In the genomic region with DNA sequence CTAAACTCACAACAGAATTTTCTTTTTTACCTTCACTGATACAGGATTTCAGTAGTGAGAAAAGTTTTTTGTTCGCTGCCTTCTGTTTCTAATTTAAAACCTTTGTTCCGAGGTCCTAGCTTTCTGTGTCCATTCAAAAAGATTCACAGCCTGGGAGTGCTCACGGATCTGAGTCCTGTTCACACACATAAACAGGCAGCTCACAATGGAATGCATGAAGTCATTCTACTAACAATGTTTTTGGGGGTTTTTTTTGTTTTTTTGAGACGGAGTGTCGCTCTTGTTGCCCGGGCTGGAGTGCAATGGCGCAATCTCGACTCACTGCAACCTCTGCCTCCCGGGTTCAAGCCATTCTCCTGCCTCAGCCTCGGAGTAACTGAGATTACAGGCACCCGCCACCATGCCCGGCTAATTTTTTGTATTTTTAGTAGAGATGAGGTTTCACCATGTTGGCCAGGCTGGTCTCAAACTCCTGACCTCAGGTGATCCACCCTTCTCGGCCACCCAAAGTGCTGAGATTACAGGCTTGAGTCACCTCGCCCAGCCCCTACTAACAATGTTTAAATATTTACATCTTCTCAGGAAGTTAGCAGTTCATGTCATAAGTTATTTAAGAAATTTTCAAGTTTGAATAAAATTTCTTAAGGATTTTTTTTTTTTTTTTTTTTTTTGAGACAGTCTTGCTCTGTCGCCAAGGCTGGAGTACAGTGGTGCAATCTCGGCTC, we compare ENCODE assay signal across 11 cellular contexts. TPM values are rescaled to one million over a fixed set of nuclear protein-coding genes. Genes with fewer than 3 reads are reported as not detected.
"Had no signal": no experiment of that assay in that cellular context is flagged by ENCODE, and none has a peak within 500 bp of the region (broad histone marks: within the 10 kb centered on the region; RNA-seq: fewer than 3 reads in every experiment).

No MANE protein-coding gene starts in this region.

RNA-seq across cellular contexts. Expression of gene PRR18, which starts 59.0 kb away (rescaled TPM):
- total RNA-seq: activated B cell treated with CpG ODN at 0.5 μM for 24 hours; activated CD4-positive, alpha-beta T cell treated with anti-CD3 and anti-CD28 coated beads, Interleukin-2, amount 10 ng/mL, durations not matched to agents 24 days and 14 days; activated naive CD4-positive, alpha-beta T cell treated with anti-CD3 and anti-CD28 coated beads for 36 hours; activated T-helper 1 cell treated with anti-CD3 and anti-CD28 coated beads, Interleukin-12 subunit alpha, Interleukin-12 subunit beta, Interleukin-2, Interleukin-4 antibody, amounts not matched to agents 30 ng/mL and 10 ng/mL and 1 ng/mL, durations not matched to agents 14 hours and 24 hours and 36 hours; activated T-helper 17 cell treated with anti-CD3 and anti-CD28 coated beads, Interleukin-2, amount 50 U/mL, for 72 hours; aorta; body of pancreas; T-cell; T-helper 1 cell treated with Interleukin-12 subunit alpha and Interleukin-12 subunit beta and Interleukin-4 antibody, amounts not matched to agents 30 ng/mL and 1 ng/mL, for 36 hours; T-helper 17 cell; T-helper 2 cell treated with Interferon-gamma antibody and Interleukin-4, amounts not matched to agents 100 ng/mL and 5 ng/mL, for 36 hours had no signal
